In the genomic region with DNA sequence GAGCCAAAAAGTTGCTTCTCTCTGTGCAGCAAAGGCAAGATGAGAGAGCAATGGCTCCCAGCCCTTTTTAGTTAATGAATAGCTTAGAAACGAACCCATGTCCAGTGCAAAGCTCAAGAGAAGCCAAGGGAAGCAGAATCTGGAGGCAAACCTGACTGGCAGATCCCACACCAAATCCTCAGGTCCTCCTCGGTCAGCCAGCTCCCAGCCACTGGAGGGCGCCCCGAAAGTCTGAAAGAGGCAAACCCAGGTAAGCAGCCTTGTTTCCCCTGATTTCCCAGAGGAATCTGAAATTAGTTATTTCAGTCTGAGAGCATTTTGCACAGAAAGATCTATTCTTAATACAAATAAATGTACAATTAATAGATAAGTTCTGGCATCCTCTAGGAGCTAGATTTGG, we compare ENCODE assay signal across 8 cellular contexts.
DNase-seq lines count a peak whose midpoint lies in the region; ATAC-seq lines count a peak whose summit lies in the region.

No MANE protein-coding gene starts in this region.

- H3K36me3 Mint-ChIP-seq in activated T-helper 17 cell treated with anti-CD3 and anti-CD28 coated beads, Interleukin-2, amount 50 U/mL, for 72 hours (ENCODE audit: low read depth): no peaks in the 10 kb centered on the region
- H3K36me3 Mint-ChIP-seq in natural killer cell treated with Interleukin-12 subunit alpha and Interleukin-12 subunit beta and Interleukin-15 and Interleukin-18, amount 100 ng/mL, for 72 hours: no peaks in the 10 kb centered on the region

- H3K36me3 ChIP-seq in aorta (ENCODE audit: control insufficient read depth in 1 of 2, insufficient read depth in 2 of 2, low read length in 1 of 2): no peaks in the 10 kb centered on the region

- WGBS in aorta, 2 donors: 47 to 64% methylated on average over 4 of the region's 4 CpGs

- H3K27me3 Mint-ChIP-seq in activated T-helper 17 cell treated with anti-CD3 and anti-CD28 coated beads, Interleukin-2, amount 50 U/mL, for 72 hours: peaks cover 5% of the 10 kb centered on the region
- peaks cover 0 to 6% of the 10 kb centered on the region in 2 donors for H3K27me3 Mint-ChIP-seq in natural killer cell treated with Interleukin-12 subunit alpha and Interleukin-12 subunit beta and Interleukin-15 and Interleukin-18, amount 100 ng/mL, for 72 hours

- no peak for ATAC-seq in aorta (ENCODE audit: low FRiP score)
- ATAC-seq in activated T-helper 17 cell treated with anti-CD3 and anti-CD28 coated beads, Interleukin-2, amount 50 U/mL, for 72 hours (replicated peaks): no peak
- ATAC-seq in natural killer cell treated with Interleukin-12 subunit alpha and Interleukin-12 subunit beta and Interleukin-15 and Interleukin-18, amount 100 ng/mL, for 72 hours: no peak

- H3K27me3 ChIP-seq in aorta (ENCODE audit: control insufficient read depth in 1 of 2, insufficient read depth in 2 of 2, low read length in 1 of 2): no peaks in the 10 kb centered on the region

- in situ Hi-C loops in SK-MEL-5 (cut with HindIII; ENCODE audit: low pct_unique_long_range_greater_than_20kb, low sequenced_read_pairs): no loop called here

- H3K9me3 Mint-ChIP-seq in activated T-helper 17 cell treated with anti-CD3 and anti-CD28 coated beads, Interleukin-2, amount 50 U/mL, for 72 hours: no peaks in the 10 kb centered on the region
- no peaks in the 10 kb centered on the region for H3K9me3 Mint-ChIP-seq in natural killer cell treated with Interleukin-12 subunit alpha and Interleukin-12 subunit beta and Interleukin-15 and Interleukin-18, amount 100 ng/mL, for 72 hours

- no peak overlapping the region for H3K27ac ChIP-seq in aorta (ENCODE audit: low read depth in 1 of 2, low read length in 2 of 2)

- H3K4me3 Mint-ChIP-seq in activated T-helper 17 cell treated with anti-CD3 and anti-CD28 coated beads, Interleukin-2, amount 50 U/mL, for 72 hours: no peak overlapping the region
- no peak overlapping the region for H3K4me3 Mint-ChIP-seq in natural killer cell treated with Interleukin-12 subunit alpha and Interleukin-12 subunit beta and Interleukin-15 and Interleukin-18, amount 100 ng/mL, for 72 hours

- H3K9me3 ChIP-seq in aorta (ENCODE audit: control insufficient read depth, low read length): no peaks in the 10 kb centered on the region

- no peak overlapping the region for H3K4me3 ChIP-seq in aorta (ENCODE audit: low read length in 2 of 2)

- DNase-seq in stimulated activated CD4-positive, alpha-beta T cell treated with anti-CD3 and anti-CD28 coated beads, Interleukin-15, amount 100 ng/mL, for 24 hours: peak; percentile 26
- DNase-seq in stimulated activated CD4-positive, alpha-beta T cell treated with anti-CD3 and anti-CD28 coated beads, Interleukin-4, amount 100 ng/mL, for 1 hour: no peak
- DNase-seq in SK-MEL-5 (ENCODE audit: low read depth, low spot score) (peak; percentile 67), iPS-NIHi11 (ENCODE audit: low spot score) (peak; percentile 77), aorta (peak; percentile 63 to 79), SIG-M5 (lab: John Stamatoyannopoulos, UW) (no peak)
- DNase-seq in natural killer cell treated with Interleukin-12 subunit alpha and Interleukin-12 subunit beta and Interleukin-15 and Interleukin-18, amount 100 ng/mL, for 72 hours (ENCODE audit: low spot score): no peak

- H3K4me1 Mint-ChIP-seq in activated T-helper 17 cell treated with anti-CD3 and anti-CD28 coated beads, Interleukin-2, amount 50 U/mL, for 72 hours: no peaks in the 10 kb centered on the region
- H3K4me1 Mint-ChIP-seq in natural killer cell treated with Interleukin-12 subunit alpha and Interleukin-12 subunit beta and Interleukin-15 and Interleukin-18, amount 100 ng/mL, for 72 hours (ENCODE audit: low read depth in 2 of 2): no peaks in the 10 kb centered on the region

- H3K27ac Mint-ChIP-seq in activated T-helper 17 cell treated with anti-CD3 and anti-CD28 coated beads, Interleukin-2, amount 50 U/mL, for 72 hours: no peak overlapping the region
- no peak overlapping the region for H3K27ac Mint-ChIP-seq in natural killer cell treated with Interleukin-12 subunit alpha and Interleukin-12 subunit beta and Interleukin-15 and Interleukin-18, amount 100 ng/mL, for 72 hours

- intact Hi-C loops in aorta (cut with DNase I): loop anchor here in 1 of 2 donors (5.0 kb wide), 1 partner anchor 245 kb away; no protein-coding TSS in a partner anchor

- no peaks in the 10 kb centered on the region for H3K4me1 ChIP-seq in aorta (ENCODE audit: control insufficient read depth in 1 of 2, insufficient read depth in 2 of 2, low read length in 2 of 2)

Comparison
In these comparisons a context has a peak if more than half of its experiments do, and no peak if none do; other contexts are left out.
1. DNase-seq: peak in stimulated activated CD4-positive, alpha-beta T cell treated with anti-CD3 and anti-CD28 coated beads, Interleukin-15, amount 100 ng/mL, for 24 hours (single experiment), SK-MEL-5 (single experiment), iPS-NIHi11 (single experiment) and aorta (2 of 2); none in stimulated activated CD4-positive, alpha-beta T cell treated with anti-CD3 and anti-CD28 coated beads, Interleukin-4, amount 100 ng/mL, for 1 hour (single experiment), SIG-M5 (single experiment) and natural killer cell treated with Interleukin-12 subunit alpha and Interleukin-12 subunit beta and Interleukin-15 and Interleukin-18, amount 100 ng/mL, for 72 hours (single experiment).